8 cellular contexts compared by ENCODE assay signal in the genomic region with DNA sequence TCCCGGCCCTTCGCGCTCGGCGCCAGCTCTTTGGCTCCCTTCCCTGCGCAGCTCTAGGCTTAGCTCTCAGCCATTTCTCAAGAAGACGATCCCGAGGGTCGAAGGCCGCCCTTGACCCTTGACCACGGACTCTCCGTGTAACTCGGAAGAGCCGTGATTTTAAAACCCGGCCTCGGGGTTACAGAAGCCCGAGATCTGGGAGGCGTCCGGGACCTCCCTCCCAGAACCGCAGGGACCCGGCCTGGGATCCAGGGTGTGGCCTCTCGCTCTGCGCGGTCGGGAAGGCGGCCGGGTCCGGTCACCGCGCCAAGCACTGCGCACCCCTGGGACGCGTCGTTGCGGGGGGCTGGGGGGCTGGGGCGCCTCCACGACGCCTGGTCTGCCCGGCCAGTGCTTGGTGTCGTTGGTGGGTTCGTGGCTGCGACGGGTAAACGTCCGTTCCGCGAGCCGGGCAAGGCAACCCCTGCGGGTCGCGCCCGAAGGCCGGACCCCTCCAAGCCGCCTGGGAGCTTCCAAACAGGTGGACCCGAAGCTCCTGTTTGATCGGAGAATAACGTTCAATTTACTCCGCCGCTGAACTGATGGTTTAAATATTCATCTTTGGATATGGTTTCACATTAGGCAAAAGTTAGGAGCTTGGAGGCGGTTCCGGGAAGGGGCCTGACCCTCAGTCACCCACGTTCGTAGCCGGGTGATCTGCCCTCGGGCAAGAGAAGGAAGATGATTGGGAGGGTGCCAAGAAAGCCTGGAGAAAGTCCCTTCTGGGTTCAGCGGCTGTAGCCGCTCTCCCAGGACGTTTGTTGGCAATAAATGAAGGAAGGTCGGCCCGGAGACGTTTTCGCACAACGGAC. TPM values are rescaled to one million over a fixed set of nuclear protein-coding genes. Genes with fewer than 3 reads are reported as not detected.
DNase-seq lines count a peak whose midpoint lies in the region; ATAC-seq and TF ChIP-seq lines count a peak whose summit lies in the region.
"Not testable (repeated sequence)": the region's sequence is repeated elsewhere in the genome, so short reads cannot be mapped to it uniquely, and the experiment has no call there.

No MANE protein-coding gene starts in this region.

- H3K27me3 ChIP-seq in iPS-15b (ENCODE audit: control insufficient read depth, insufficient read depth, low read length) (peaks cover 71% of the 10 kb centered on the region), stomach (peaks cover 7 to 77% (median 44%) of the 10 kb centered on the region in 3 donors)

- not testable (repeated sequence) for H3K36me3 ChIP-seq in iPS-15b (ENCODE audit: control insufficient read depth, insufficient read depth, low read length); stomach

- H3K4me3 Mint-ChIP-seq in Calu3 (ENCODE audit: low read depth, unreplicated experiment): peak overlapping the region; percentile 68
- H3K4me3 Mint-ChIP-seq in activated CD4-positive, alpha-beta memory T cell treated with anti-CD3 and anti-CD28 coated beads, Interleukin-2, amount 10 ng/mL, durations not matched to agents 7 days and 5 days: peak overlapping the region; percentile 68
- H3K4me3 Mint-ChIP-seq in dendritic cell treated with granulocyte-macrophage colony-stimulating factor and Interleukin-4, amounts not matched to agents 40 ng/mL and 50 ng/mL, for 4 days: peak overlapping the region; percentile 76
- peak overlapping the region; percentile 35 for H3K4me3 Mint-ChIP-seq in neural crest cell

- intact Hi-C loops in Calu3 (cut with micrococcal nuclease; ENCODE audit: unreplicated experiment); dendritic cell treated with granulocyte-macrophage colony-stimulating factor and Interleukin-4, amounts not matched to agents 40 ng/mL and 50 ng/mL, for 4 days (cut with micrococcal nuclease); stomach (cut with DNase I; ENCODE audit: low total_unique reads): not testable (repeated sequence)

- TF ChIP-seq EP300 in stomach (IDR thresholded peaks at IDR 0.05): not testable (repeated sequence)

- ATAC-seq in GM21576 (IDR thresholded peaks at IDR 0.05; ENCODE audit: unreplicated experiment): peak; percentile 24

- not testable (repeated sequence) for H3K4me1 ChIP-seq in iPS-15b (ENCODE audit: control insufficient read depth, insufficient read depth, low read length)
- peaks cover 14 to 38% (median 27%) of the 10 kb centered on the region in 4 donors for H3K4me1 ChIP-seq in stomach

- not testable (repeated sequence) for H3K9me3 Mint-ChIP-seq in Calu3 (ENCODE audit: low read depth, unreplicated experiment); activated CD4-positive, alpha-beta memory T cell treated with anti-CD3 and anti-CD28 coated beads, Interleukin-2, amount 10 ng/mL, durations not matched to agents 7 days and 5 days; dendritic cell treated with granulocyte-macrophage colony-stimulating factor and Interleukin-4, amounts not matched to agents 40 ng/mL and 50 ng/mL, for 4 days; neural crest cell

- DNase-seq in Calu3 (peak; percentile 21), LoVo (ENCODE audit: low spot score) (peak; percentile 1)
- not testable (repeated sequence) for DNase-seq in activated CD4-positive, alpha-beta memory T cell treated with anti-CD3 and anti-CD28 coated beads, Interleukin-2, amount 10 ng/mL, durations not matched to agents 7 days and 5 days; neural crest cell (ENCODE audit: low read depth, low spot score); stomach

- not testable (repeated sequence) for H3K4me1 Mint-ChIP-seq in Calu3 (ENCODE audit: low read depth, unreplicated experiment)
- H3K4me1 Mint-ChIP-seq in activated CD4-positive, alpha-beta memory T cell treated with anti-CD3 and anti-CD28 coated beads, Interleukin-2, amount 10 ng/mL, durations not matched to agents 7 days and 5 days: peaks cover 23% of the 10 kb centered on the region
- H3K4me1 Mint-ChIP-seq in dendritic cell treated with granulocyte-macrophage colony-stimulating factor and Interleukin-4, amounts not matched to agents 40 ng/mL and 50 ng/mL, for 4 days (ENCODE audit: low read depth): peaks cover 21% of the 10 kb centered on the region
- peaks cover 13% of the 10 kb centered on the region for H3K4me1 Mint-ChIP-seq in neural crest cell

- not testable (repeated sequence) for H3K27ac Mint-ChIP-seq in Calu3 (ENCODE audit: unreplicated experiment); neural crest cell (ENCODE audit: unreplicated experiment)
- H3K27ac Mint-ChIP-seq in activated CD4-positive, alpha-beta memory T cell treated with anti-CD3 and anti-CD28 coated beads, Interleukin-2, amount 10 ng/mL, durations not matched to agents 7 days and 5 days: peak overlapping the region; percentile 40
- peak overlapping the region; percentile 55 for H3K27ac Mint-ChIP-seq in dendritic cell treated with granulocyte-macrophage colony-stimulating factor and Interleukin-4, amounts not matched to agents 40 ng/mL and 50 ng/mL, for 4 days

- BruUV-seq in Calu3 (replicated peaks; lab: Mats Ljungman, UMichigan): not testable (repeated sequence)

- H3K27ac ChIP-seq in stomach: not testable (repeated sequence)

- peaks cover 31% of the 10 kb centered on the region for H3K27me3 Mint-ChIP-seq in Calu3 (ENCODE audit: unreplicated experiment)
- peaks cover 41% of the 10 kb centered on the region for H3K27me3 Mint-ChIP-seq in activated CD4-positive, alpha-beta memory T cell treated with anti-CD3 and anti-CD28 coated beads, Interleukin-2, amount 10 ng/mL, durations not matched to agents 7 days and 5 days
- H3K27me3 Mint-ChIP-seq in dendritic cell treated with granulocyte-macrophage colony-stimulating factor and Interleukin-4, amounts not matched to agents 40 ng/mL and 50 ng/mL, for 4 days: peaks cover 60% of the 10 kb centered on the region
- H3K27me3 Mint-ChIP-seq in neural crest cell (ENCODE audit: low read depth): peaks cover 78% of the 10 kb centered on the region

- TF ChIP-seq CTCF in Calu3 (IDR thresholded peaks at IDR 0.05; ENCODE audit: unreplicated experiment); neural crest cell (conservative IDR thresholded peaks at IDR 0.05); stomach (IDR thresholded peaks at IDR 0.05): not testable (repeated sequence)

- not testable (repeated sequence) for H3K9me3 ChIP-seq in iPS-15b (ENCODE audit: control insufficient read depth, insufficient read depth, low read length); stomach

- not testable (repeated sequence) for H3K36me3 Mint-ChIP-seq in Calu3 (ENCODE audit: insufficient read depth, unreplicated experiment); activated CD4-positive, alpha-beta memory T cell treated with anti-CD3 and anti-CD28 coated beads, Interleukin-2, amount 10 ng/mL, durations not matched to agents 7 days and 5 days (ENCODE audit: low read depth); dendritic cell treated with granulocyte-macrophage colony-stimulating factor and Interleukin-4, amounts not matched to agents 40 ng/mL and 50 ng/mL, for 4 days (ENCODE audit: low read depth); neural crest cell (ENCODE audit: low read depth)

- not testable (repeated sequence) for TF ChIP-seq POLR2A in stomach (IDR thresholded peaks at IDR 0.05)

- H3K4me3 ChIP-seq in iPS-15b (ENCODE audit: low read depth, low read length) (peak overlapping the region; percentile 39), stomach (peak overlapping the region; percentile 36 to 63 (median 43))

- CTCF ChIA-PET in Calu3 (lab: Charles Lee); activated CD4-positive, alpha-beta memory T cell treated with anti-CD3 and anti-CD28 coated beads, Interleukin-2, amount 10 ng/mL, durations not matched to agents 7 days and 5 days (lab: Charles Lee): not testable (repeated sequence)

- 3 to 8% (median 4%) methylated on average over 18 to 72 of the region's 73 CpGs for WGBS in stomach, 5 donors

- POLR2A ChIA-PET in activated CD4-positive, alpha-beta memory T cell treated with anti-CD3 and anti-CD28 coated beads, Interleukin-2, amount 10 ng/mL, durations not matched to agents 7 days and 5 days (lab: Charles Lee): not testable (repeated sequence)

- H3K9ac ChIP-seq in iPS-15b (ENCODE audit: low read depth, low read length): not testable (repeated sequence)

RNA-seq across cellular contexts. Expression of a gene that starts 3.7 kb away (rescaled TPM):
- total RNA-seq in Calu3 (2022) (1.7 and 2.4 TPM in 2 replicates), neural crest cell (0.36 and 0.77 TPM in 2 replicates), stomach (1 to 10 TPM in 1 of 5 donors, not detected in 4; 1.8 TPM)
- total RNA-seq in activated CD4-positive, alpha-beta memory T cell treated with anti-CD3 and anti-CD28 coated beads, Interleukin-2, amount 10 ng/mL, durations not matched to agents 7 days and 5 days: under 1 TPM; 0.13 to 0.20 TPM
- under 1 TPM in 2 of 3 donors, not detected in 1; 0.25 to 0.50 TPM for polyA plus RNA-seq in stomach
